ENCODE assay signal across 30 cellular contexts in genomic region chr6:162943369-162943768, GRCh38.
"Had no signal": no experiment of that assay in that cellular context is flagged by ENCODE, and none has a peak within 500 bp of the region (broad histone marks: within the 10 kb centered on the region; RNA-seq: fewer than 3 reads in every experiment).

No MANE protein-coding gene starts in this region.

- H3K4me3 Mint-ChIP-seq: dendritic cell treated with granulocyte-macrophage colony-stimulating factor and Interleukin-4, amounts not matched to agents 40 ng/mL and 50 ng/mL, for 4 days; endodermal cell; memory B cell; mesothelial cell of epicardium; naive B cell; natural killer cell treated with Interleukin-12 subunit alpha and Interleukin-12 subunit beta and Interleukin-15 and Interleukin-18, amount 100 ng/mL, for 72 hours; neural crest cell; type B pancreatic cell had no signal

- H3K27ac Mint-ChIP-seq: dendritic cell treated with granulocyte-macrophage colony-stimulating factor and Interleukin-4, amounts not matched to agents 40 ng/mL and 50 ng/mL, for 4 days; endodermal cell; memory B cell; mesothelial cell of epicardium; naive B cell; natural killer cell treated with Interleukin-12 subunit alpha and Interleukin-12 subunit beta and Interleukin-15 and Interleukin-18, amount 100 ng/mL, for 72 hours; type B pancreatic cell had no signal

- H3K27me3 Mint-ChIP-seq: dendritic cell treated with granulocyte-macrophage colony-stimulating factor and Interleukin-4, amounts not matched to agents 40 ng/mL and 50 ng/mL, for 4 days; naive B cell; natural killer cell treated with Interleukin-12 subunit alpha and Interleukin-12 subunit beta and Interleukin-15 and Interleukin-18, amount 100 ng/mL, for 72 hours; type B pancreatic cell had no signal

- H3K4me2 ChIP-seq: smooth muscle cell had no signal

- H3K4me1 ChIP-seq: colonic mucosa, prostate gland, right atrium auricular region, tibial artery had no signal

- H3K9me3 Mint-ChIP-seq: endodermal cell had no signal

- H3K9me3 ChIP-seq: colonic mucosa, gastrocnemius medialis, prostate gland, testis had no signal

- H3K4me1 Mint-ChIP-seq: endodermal cell, memory B cell, naive B cell had no signal

- H3K27ac ChIP-seq: colonic mucosa, epithelial cell of prostate, gastrocnemius medialis, prostate gland, right atrium auricular region, testis, tibial artery had no signal

- ATAC-seq: esophagus mucosa; gastrocnemius medialis; left lobe of liver; mucosa of descending colon; natural killer cell treated with Interleukin-12 subunit alpha and Interleukin-12 subunit beta and Interleukin-15 and Interleukin-18, amount 100 ng/mL, for 72 hours; sciatic nerve had no signal

- H3K4me3 ChIP-seq: colonic mucosa, gastrocnemius medialis, lung, mucosa of descending colon, prostate gland, right atrium auricular region, smooth muscle cell, testis, tibial artery had no signal

- H3K36me3 Mint-ChIP-seq: memory B cell, mesothelial cell of epicardium, naive B cell, type B pancreatic cell had no signal

- FAIRE-seq: kidney, urothelium cell line had no signal

- DNase-seq: colonic mucosa; effector CD8-positive, alpha-beta T cell; endodermal cell; gastrocnemius medialis; mucosa of descending colon; naive B cell; stimulated activated CD4-positive, alpha-beta T cell treated with anti-CD3 and anti-CD28 coated beads, Interleukin-12 subunit alpha, Interleukin-12 subunit beta, amount 100 ng/mL, for 4 hours; stimulated activated CD4-positive, alpha-beta T cell treated with anti-CD3 and anti-CD28 coated beads, Interleukin-1b, Interleukin-23, amount 100 ng/mL, for 48 hours; stimulated activated CD4-positive, alpha-beta T cell treated with anti-CD3 and anti-CD28 coated beads, Interleukin-4, amount 100 ng/mL, for 1 hour; stimulated activated CD8-positive, alpha-beta memory T cell treated with anti-CD3 and anti-CD28 coated beads, Interleukin-4, amount 100 ng/mL, for 48 hours; stimulated activated naive CD4-positive, alpha-beta T cell; substantia nigra; testis; tibial artery had no signal

- H3K27me3 ChIP-seq: colonic mucosa, gastrocnemius medialis, right atrium auricular region, testis, tibial artery had no signal

- H3K36me3 ChIP-seq: colonic mucosa, gastrocnemius medialis, prostate gland, right atrium auricular region, tibial artery had no signal
